Comparison of ENCODE assay signal across 8 cellular contexts in genomic region chr16:46688101-46688656, GRCh38. TPM values are rescaled to one million over a fixed set of nuclear protein-coding genes. Genes with fewer than 3 reads are reported as not detected.
DNase-seq lines count a peak whose midpoint lies in the region; ATAC-seq and TF ChIP-seq lines count a peak whose summit lies in the region.

No MANE protein-coding gene starts in this region.

- H3K9ac ChIP-seq in HUES64 (ENCODE audit: low read depth, low read length) = peak overlapping the region; percentile 92

- H3K27ac ChIP-seq in A673 (ENCODE audit: low read depth, low read length, poor library complexity, severe bottlenecking) = peak overlapping the region; percentile 94
- peak overlapping the region; percentile 95; the same call in 1 of the 2 replicates for H3K27ac ChIP-seq in HUES64 (ENCODE audit: low read depth, low read length)
- H3K27ac ChIP-seq in caudate nucleus (ENCODE audit: low read depth, low read length) = peak overlapping the region; percentile 84

- no peak for DNase-seq in A673 (ENCODE audit: low spot score)
- peak in 10 of 61 donors; percentile 19 to 65 (median 45) for DNase-seq in caudate nucleus (lab: John Stamatoyannopoulos, UW)
- peak; percentile 75 for DNase-seq in medulla oblongata (ENCODE audit: extremely low spot score)
- no peak for DNase-seq in NK-92 treated with Interleukin-12 subunit alpha and Interleukin-12 subunit beta, amount 100 ng/mL, for 24 hours (lab: John Stamatoyannopoulos, UW)
- DNase-seq in A172 (ENCODE audit: low spot score) = no peak

- H3K4me1 ChIP-seq in A673 (ENCODE audit: insufficient read depth, low read length, poor library complexity, severe bottlenecking) (peaks cover 16% of the 10 kb centered on the region), HUES64 (ENCODE audit: insufficient read depth, low read length) (peaks cover 20% of the 10 kb centered on the region; the same call in 1 of the 2 replicates)

- whole genome bisulfite sequencing in HUES64 = 7% methylated on average over 14 of the region's 15 CpGs

- POLR2A ChIA-PET in A673 (lab: Charles Lee; ENCODE audit: low non-redundant PET) = no interaction called here

- H3K9me3 ChIP-seq in A673 (ENCODE audit: low read depth, low read length, poor library complexity, severe bottlenecking) (no peaks in the 10 kb centered on the region), HUES64 (ENCODE audit: insufficient read depth, low read depth, low read length) (no peaks in the 10 kb centered on the region)

- intact Hi-C loops in A673 (cut with micrococcal nuclease; ENCODE audit: unreplicated experiment) = loop anchor here (10.0 kb wide), 1 partner anchor 107 kb away; no protein-coding TSS in a partner anchor

- TF ChIP-seq CTCF in A673 (conservative IDR thresholded peaks at IDR 0.05; ENCODE audit: low read depth, low read length) = peak; percentile 24; the same call in 1 of the 2 replicates

- H3K4me3 ChIP-seq in A673 (ENCODE audit: low read depth, low read length, poor library complexity, severe bottlenecking) (peak overlapping the region; percentile 84), HUES64 (ENCODE audit: low read length) (peak overlapping the region; percentile 90)

- CTCF ChIA-PET in A673 (lab: Charles Lee) = no interaction called here

- BruUV-seq in A673 (replicated peaks; lab: Mats Ljungman, UMichigan) = no TSS peak

- H3K36me3 ChIP-seq in A673 (ENCODE audit: insufficient read depth, low read length, poor library complexity, severe bottlenecking) (peaks cover 21% of the 10 kb centered on the region), HUES64 (ENCODE audit: insufficient read depth, low read length) (peaks cover 28% of the 10 kb centered on the region)

- H3K27me3 ChIP-seq in A673 (replicated peaks; ENCODE audit: insufficient read depth, low read depth, low read length, poor library complexity) (no peaks in the 10 kb centered on the region), HUES64 (ENCODE audit: insufficient read depth, low read length) (no peaks in the 10 kb centered on the region)

- ATAC-seq in HG03432 (IDR thresholded peaks at IDR 0.05; ENCODE audit: unreplicated experiment) (no peak), GM18520 (IDR thresholded peaks at IDR 0.05; ENCODE audit: unreplicated experiment) (no peak)

RNA-seq across cellular contexts. Expression of gene VPS35, which starts 0.8 kb away (rescaled TPM):
- total RNA-seq in A673 (2021) = 94.6 and 99.0 TPM in 2 replicates
- polyA plus RNA-seq in HUES64 (2013, experiment 1 of 2) = 43.8 TPM
- 43.1 TPM for polyA plus RNA-seq in HUES64 (2013, experiment 2 of 2)
- 178 and 289 TPM in 2 replicates for total RNA-seq in A172 (2014; rRNA removed; shearing (Covaris generic))

RNA-seq across cellular contexts. Expression of gene ORC6, which starts 1.3 kb away (rescaled TPM):
- total RNA-seq in A673 (2021) = 86.2 and 95.1 TPM in 2 replicates
- polyA plus RNA-seq in HUES64 (2013, experiment 1 of 2) = 58.7 TPM
- 58.8 TPM for polyA plus RNA-seq in HUES64 (2013, experiment 2 of 2)
- 65.1 and 72.3 TPM in 2 replicates for total RNA-seq in A172 (2014; rRNA removed; shearing (Covaris generic))

RNA-seq across cellular contexts. Expression of gene MYLK3, which starts 60.0 kb away (rescaled TPM):
- 0.77 and 1.0 TPM in 2 replicates for total RNA-seq in A673 (2021)
- polyA plus RNA-seq in HUES64 (2013, experiment 1 of 2) = 0.30 TPM
- polyA plus RNA-seq in HUES64 (2013, experiment 2 of 2) = 0.19 TPM
- 0.69 and 1.00 TPM in 2 replicates for total RNA-seq in A172 (2014; rRNA removed; shearing (Covaris generic))
